In the genomic region with DNA sequence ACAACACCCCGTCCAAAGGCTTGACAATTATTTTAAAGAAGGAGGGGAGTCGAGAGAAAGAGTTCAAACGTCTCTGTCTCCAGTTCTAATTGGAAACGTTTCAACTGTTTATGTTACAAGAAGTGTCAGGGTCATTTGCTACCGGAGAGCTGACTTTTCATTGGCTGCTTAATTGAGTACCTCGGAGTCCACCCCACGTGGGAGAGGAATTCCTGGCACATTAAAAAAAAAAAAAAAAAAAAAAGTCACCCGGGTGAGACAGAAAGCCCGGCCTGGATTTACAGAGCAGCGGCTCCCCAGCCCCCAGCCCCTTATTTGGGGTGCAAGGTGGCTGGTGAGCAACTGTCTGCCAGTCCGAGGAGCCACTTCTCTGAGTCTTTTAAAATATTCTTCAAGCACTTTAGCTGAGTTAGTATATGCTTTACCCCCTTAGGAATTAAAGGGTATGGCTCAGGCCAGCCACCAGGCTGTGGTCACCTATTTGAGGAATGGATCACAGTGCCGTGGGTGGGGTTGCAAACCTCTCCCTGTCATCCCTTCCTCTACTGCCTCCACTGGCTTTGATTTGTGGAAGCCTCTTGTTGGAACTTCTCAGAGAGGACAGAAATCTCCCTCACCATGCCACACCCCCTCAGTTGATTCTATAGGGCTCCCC, we compare ENCODE assay signal across 7 cellular contexts. TPM values are rescaled to one million over a fixed set of nuclear protein-coding genes. Genes with fewer than 3 reads are reported as not detected.
DNase-seq lines count a peak whose midpoint lies in the region; ATAC-seq and TF ChIP-seq lines count a peak whose summit lies in the region.

No MANE protein-coding gene starts in this region.

- H3K9me3 ChIP-seq in ascending aorta (no peaks in the 10 kb centered on the region), tibial nerve (no peaks in the 10 kb centered on the region)

- DNase-seq in HK-2 (ENCODE audit: unreplicated experiment) (peak; percentile 36), NCI-H2227 treated with DMSO at 0.1 percent for 48 hours (lab: John Stamatoyannopoulos, UW) (peak; percentile 70), ascending aorta (ENCODE audit: low spot score in 2 of 2) (peak in 1 of 2 donors; percentile 68), iPS-NIHi11 (ENCODE audit: low spot score) (peak; percentile 79), tibial nerve (ENCODE audit: low spot score in 2 of 2) (peak in 1 of 2 donors; percentile 59)

- H3K27ac ChIP-seq in ascending aorta (no peak overlapping the region), tibial nerve (peak overlapping the region; percentile 14 to 94 (median 50))

- H3K27me3 ChIP-seq in ascending aorta: no peaks in the 10 kb centered on the region
- no peaks in the 10 kb centered on the region for H3K27me3 ChIP-seq in tibial nerve

- no peak for TF ChIP-seq POLR2A in tibial nerve (IDR thresholded peaks at IDR 0.05)

- H3K4me1 ChIP-seq in ascending aorta (peaks cover 4 to 16% of the 10 kb centered on the region in 2 donors), tibial nerve (peaks cover 0 to 35% (median 22%) of the 10 kb centered on the region in 4 donors)

- TF ChIP-seq EP300 in tibial nerve (IDR thresholded peaks at IDR 0.05): peak; percentile 48 to 54

- WGBS in tibial nerve, 2 donors: 2 to 7% methylated on average over 12 of the region's 12 CpGs

- intact Hi-C loops in ascending aorta (cut with DNase I): loop anchor here (2.0 kb wide), 2 partner anchors 55 to 373 kb away; no protein-coding TSS in a partner anchor

- ATAC-seq in activated CD4-positive, CD25-positive, alpha-beta regulatory T cell treated with anti-CD3 and anti-CD28 coated beads, Interleukin-2, amount 50 U/mL, for 24 hours: no peak
- no peak for ATAC-seq in GM21529 (IDR thresholded peaks at IDR 0.05; ENCODE audit: unreplicated experiment)

- H3K36me3 ChIP-seq in ascending aorta (no peaks in the 10 kb centered on the region), tibial nerve (no peaks in the 10 kb centered on the region)

- TF ChIP-seq CTCF in ascending aorta (IDR thresholded peaks at IDR 0.05): no peak
- peak in 2 of 5 experiments; percentile 3 to 16 for TF ChIP-seq CTCF in tibial nerve (IDR thresholded peaks at IDR 0.05)

- H3K4me3 ChIP-seq in ascending aorta (peak overlapping the region; percentile 43 to 46), tibial nerve (peak overlapping the region in 2 of 4 donors; percentile 34 to 90)

RNA-seq across cellular contexts. Expression of a gene that starts 3.9 kb away (rescaled TPM):
- 76.4 TPM for total RNA-seq in ascending aorta
- 10 to 100 TPM; 62.4 to 91.6 (median 76.9) TPM for total RNA-seq in tibial nerve

Comparison
In these comparisons a context has a peak if more than half of its experiments do, and no peak if none do; other contexts are left out.
1. H3K27ac ChIP-seq: peak in tibial nerve (4 of 4); none in ascending aorta (0 of 2).